In the genomic region with DNA sequence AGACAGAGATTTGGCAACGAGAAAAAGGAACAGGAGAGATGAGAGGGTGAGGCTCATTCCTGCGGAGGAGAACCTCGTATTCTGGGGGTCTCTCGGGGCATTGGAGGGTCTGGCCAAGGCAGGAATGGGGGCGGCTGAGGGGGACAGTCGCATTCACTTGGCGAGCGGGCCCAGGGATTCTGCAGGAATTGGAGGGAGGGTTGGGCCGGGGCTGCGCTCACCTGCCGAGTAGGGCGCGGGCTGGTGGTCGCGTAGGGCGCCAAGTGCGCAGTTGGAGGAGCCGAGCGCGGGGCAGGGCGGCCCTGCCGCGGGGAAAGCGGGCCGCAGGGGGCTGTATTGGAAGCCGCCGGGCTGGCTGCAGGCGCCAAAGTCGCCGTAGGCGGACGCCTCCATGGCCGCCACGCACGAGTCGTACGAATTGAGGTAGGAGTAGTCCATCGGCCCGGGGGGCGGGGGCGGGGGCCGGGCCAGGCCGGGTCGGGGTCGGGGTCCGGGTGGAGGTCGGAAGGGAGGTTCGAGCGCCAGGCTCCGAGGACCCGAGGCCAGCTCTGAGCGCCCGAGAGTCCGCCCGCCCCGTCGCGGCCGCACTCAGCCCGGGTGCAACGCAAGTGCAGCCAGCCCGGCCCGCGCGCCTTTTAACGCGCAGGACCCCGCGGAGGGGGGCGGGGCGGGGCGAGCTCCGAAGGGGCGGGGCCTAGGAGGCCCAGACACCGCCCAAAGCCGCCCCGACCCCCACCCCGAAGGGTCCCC, we compare ENCODE assay signal across 14 cellular contexts. TPM values are rescaled to one million over a fixed set of nuclear protein-coding genes. Genes with fewer than 3 reads are reported as not detected.
A peak's percentile ranks its signal among the peaks of the same experiment; 100 is the strongest.
DNase-seq lines count a peak whose midpoint lies in the region; ATAC-seq and TF ChIP-seq lines count a peak whose summit lies in the region.
"Had no signal": no experiment of that assay in that cellular context is flagged by ENCODE, and none has a peak within 500 bp of the region (broad histone marks: within the 10 kb centered on the region; RNA-seq: fewer than 3 reads in every experiment).

Gene PHOX2A (minus strand): TSS at position 610 of the 750 bp plus-strand sequence. CDS start 172 bp downstream, at position 438.

- no peak within 1 kb of the TSS for H3K4me2 ChIP-seq in OCI-LY7 (ENCODE audit: low read length)

- H3K9me2 ChIP-seq in OCI-LY7 (ENCODE audit: insufficient read depth, low read length), result no peaks in the 10 kb centered on the region

- H3K9ac ChIP-seq in iPS-15b (ENCODE audit: low read depth, low read length), result no peak within 1 kb of the TSS

- H2AFZ ChIP-seq in OCI-LY7 (ENCODE audit: low read length), result no peak within 1 kb of the TSS

- H3K27ac Mint-ChIP-seq in T-cell, result no peak within 1 kb of the TSS
- H3K27ac Mint-ChIP-seq: stimulated activated memory B cell treated with anti-CD40 and anti-IgM and Interleukin-4, amounts not matched to agents 10 μg/mL and 1 μg/mL and 100 μg/mL, for 72 hours had no signal

- H3K79me2 ChIP-seq in OCI-LY7 (ENCODE audit: insufficient read depth, low read depth, low read length), result no peaks in the 10 kb centered on the region

- H4K20me1 ChIP-seq in OCI-LY7 (ENCODE audit: insufficient read depth, low read length), result no peaks in the 10 kb centered on the region

- CTCF ChIA-PET in T-cell (lab: Charles Lee), result no interaction called here
- CTCF ChIA-PET in OCI-LY7 (lab: Charles Lee; ENCODE audit: unreplicated experiment), result no interaction called here

- H3K36me3 ChIP-seq in iPS-15b (ENCODE audit: control insufficient read depth, insufficient read depth, low read length), result no peaks in the 10 kb centered on the region
- peaks cover under 1% of the 10 kb centered on the region; the same call in 1 of the 2 replicates for H3K36me3 ChIP-seq in OCI-LY7 (ENCODE audit: insufficient read depth, low read length)

- DNase-seq in NCI-H82 (lab: John Stamatoyannopoulos, UW) (peak; percentile 56), NCI-H82 treated with DMSO at 0.1 percent for 48 hours (lab: John Stamatoyannopoulos, UW; ENCODE audit: unreplicated experiment) (no peak), T-cell (no peak), retina (peak; percentile 15), RPMI8226 (no peak), OCI-LY7 (ENCODE audit: low spot score) (no peak)
- DNase-seq: caudate nucleus, foreskin fibroblast, SHP77 had no signal

- peaks cover 47 to 49% of the 10 kb centered on the region in 2 donors for H3K27me3 Mint-ChIP-seq in T-cell

- H3K27ac ChIP-seq in OCI-LY7 (ENCODE audit: low read depth, low read length, poor library complexity, severe bottlenecking), result no peak within 1 kb of the TSS

- H3K27me3 ChIP-seq in iPS-15b (ENCODE audit: control insufficient read depth, insufficient read depth, low read length), result peaks cover 92% of the 10 kb centered on the region

- BruUV-seq in OCI-LY7 (replicated peaks; lab: Mats Ljungman, UMichigan), result no TSS peak

- ATAC-seq in T-cell (replicated peaks in 1 of 4), result peak in 2 of 4 experiments; percentile 8 to 27
- no peak for ATAC-seq in activated CD4-positive, CD25-positive, alpha-beta regulatory T cell treated with anti-CD3 and anti-CD28 coated beads, Interleukin-2, amount 50 U/mL, for 24 hours
- ATAC-seq: stimulated activated memory B cell treated with anti-CD40 and anti-IgM and Interleukin-4, amounts not matched to agents 10 μg/mL and 1 μg/mL and 100 μg/mL, for 72 hours had no signal

- H3K9me3 ChIP-seq in iPS-15b (ENCODE audit: control insufficient read depth, insufficient read depth, low read length) (no peaks in the 10 kb centered on the region), OCI-LY7 (ENCODE audit: low read length) (no peaks in the 10 kb centered on the region)

- TF ChIP-seq CTCF in OCI-LY7 (conservative IDR thresholded peaks at IDR 0.05; ENCODE audit: low read length), result no peak

- H3K4me1 Mint-ChIP-seq in T-cell, result peaks cover 31 to 39% (median 36%) of the 10 kb centered on the region in 3 donors

- intact Hi-C loops in OCI-LY7 (cut with micrococcal nuclease; ENCODE audit: unreplicated experiment), result no loop called here

- POLR2A ChIA-PET in T-cell (lab: Charles Lee) (no interaction called here), OCI-LY7 (lab: Charles Lee) (interaction anchor here (0.6 kb wide), 1 partner anchor 1545 kb away, joined by 4 read pairs; no protein-coding TSS in a partner anchor)

- no peaks in the 10 kb centered on the region for H3K36me3 Mint-ChIP-seq in T-cell
- H3K36me3 Mint-ChIP-seq: stimulated activated memory B cell treated with anti-CD40 and anti-IgM and Interleukin-4, amounts not matched to agents 10 μg/mL and 1 μg/mL and 100 μg/mL, for 72 hours had no signal

- no peaks in the 10 kb centered on the region for H3K9me3 Mint-ChIP-seq in T-cell

- H3K4me3 Mint-ChIP-seq in T-cell, result peak within 1 kb of the TSS; percentile 11 to 77 (median 25)
- H3K4me3 Mint-ChIP-seq: stimulated activated memory B cell treated with anti-CD40 and anti-IgM and Interleukin-4, amounts not matched to agents 10 μg/mL and 1 μg/mL and 100 μg/mL, for 72 hours had no signal

- peak within 1 kb of the TSS; percentile 56 for H3K4me3 ChIP-seq in iPS-15b (ENCODE audit: low read depth, low read length)
- no peak within 1 kb of the TSS for H3K4me3 ChIP-seq in OCI-LY7 (ENCODE audit: low read depth, low read length, poor library complexity, severe bottlenecking)

- H3K4me1 ChIP-seq in iPS-15b (ENCODE audit: control insufficient read depth, insufficient read depth, low read length), result peaks cover 6% of the 10 kb centered on the region
- no peaks in the 10 kb centered on the region for H3K4me1 ChIP-seq in OCI-LY7 (ENCODE audit: insufficient read depth, low read length, poor library complexity, severe bottlenecking)

RNA-seq across cellular contexts. Expression of gene PHOX2A, which starts in this region (rescaled TPM):
- not detected for total RNA-seq in T-cell
- total RNA-seq in OCI-LY7 (2014; rRNA removed; shearing (Covaris generic)), result not detected in 2 replicates
- total RNA-seq in OCI-LY7 (2022), result not detected in 2 replicates
- total RNA-seq: G401, mononuclear cell had no signal

Comparison
In these comparisons a context has a peak if more than half of its experiments do, and no peak if none do; other contexts are left out.
1. DNase-seq: peak in NCI-H82 (single experiment) and retina (single experiment); none in NCI-H82 treated with DMSO at 0.1 percent for 48 hours (single experiment), T-cell (0 of 34), RPMI8226 (single experiment) and OCI-LY7 (single experiment).